In genomic region chr6:127539292-127539691, GRCh38 we compare ENCODE assay signal across 8 cellular contexts.
A peak's percentile ranks its signal among the peaks of the same experiment; 100 is the strongest.
DNase-seq lines count a peak whose midpoint lies in the region; ATAC-seq and FAIRE-seq lines count a peak whose summit lies in the region.

No MANE protein-coding gene starts in this region.

- ATAC-seq in HG03175 (IDR thresholded peaks at IDR 0.05; ENCODE audit: unreplicated experiment) (peak; percentile 58), HG03280 (IDR thresholded peaks at IDR 0.05; ENCODE audit: unreplicated experiment) (no peak)

- FAIRE-seq in islet of Langerhans (lab: Jason Lieb, UNC), result peak; percentile 96

- DNase-seq in NCI-H1092 treated with DMSO at 0.1 percent for 48 hours (lab: John Stamatoyannopoulos, UW) (peak; percentile 30), NCI-H1092 (lab: John Stamatoyannopoulos, UW) (no peak), SHP77 (lab: John Stamatoyannopoulos, UW) (peak; percentile 2 to 6), NCI-H2081 (lab: John Stamatoyannopoulos, UW) (no peak), nucleus accumbens (lab: John Stamatoyannopoulos, UW) (no peak)

Comparison
In these comparisons a context has a peak if more than half of its experiments do, and no peak if none do; other contexts are left out.
1. DNase-seq: peak in NCI-H1092 treated with DMSO at 0.1 percent for 48 hours (single experiment) and SHP77 (2 of 2); none in NCI-H1092 (single experiment), NCI-H2081 (0 of 2) and nucleus accumbens (0 of 56).